8 cellular contexts compared by ENCODE assay signal in genomic region chr3:56753206-56753605, GRCh38. TPM values are rescaled to one million over a fixed set of nuclear protein-coding genes. Genes with fewer than 3 reads are reported as not detected.
DNase-seq lines count a peak whose midpoint lies in the region; ATAC-seq and TF ChIP-seq lines count a peak whose summit lies in the region.

No MANE protein-coding gene starts in this region.

- no peaks in the 10 kb centered on the region for H3K4me1 ChIP-seq in prostate gland (replicated peaks)

- peak; percentile 61 for ATAC-seq in HG02943 (IDR thresholded peaks at IDR 0.05; ENCODE audit: low read depth, unreplicated experiment)

- H3K27ac ChIP-seq in prostate gland = no peak overlapping the region

- POLR2A ChIA-PET in activated CD4-positive, alpha-beta memory T cell treated with anti-CD3 and anti-CD28 coated beads, Interleukin-2, amount 10 ng/mL, durations not matched to agents 7 days and 5 days (lab: Charles Lee) = interaction anchor here (0.6 to 6.0 kb wide), 10 partner anchors 20 to 164 kb away, joined by 3 to 95 read pairs (median 10); partner anchors contain the start of genes ARHGEF3 and TASOR

- H3K36me3 ChIP-seq in prostate gland = no peaks in the 10 kb centered on the region

- H3K9me3 Mint-ChIP-seq in activated CD4-positive, alpha-beta memory T cell treated with anti-CD3 and anti-CD28 coated beads, Interleukin-2, amount 10 ng/mL, durations not matched to agents 7 days and 5 days = peaks cover 10% of the 10 kb centered on the region

- intact Hi-C loops in prostate gland (cut with DNase I) = no loop called here

- no peaks in the 10 kb centered on the region for H3K27me3 ChIP-seq in prostate gland (replicated peaks; ENCODE audit: insufficient read depth)

- DNase-seq in SKM-1 treated with dmso at 0.1 percent for 144 hours (lab: John Stamatoyannopoulos, UW; ENCODE audit: unreplicated experiment) (peak; percentile 21), SKM-1 (lab: John Stamatoyannopoulos, UW; ENCODE audit: unreplicated experiment) (no peak), prostate gland (ENCODE audit: low spot score) (no peak), GOT3 (lab: John Stamatoyannopoulos, UW) (no peak), DMS79 treated with DMSO at 0.1 percent for 48 hours (lab: John Stamatoyannopoulos, UW) (no peak)
- peak; percentile 55 for DNase-seq in activated CD4-positive, alpha-beta memory T cell treated with anti-CD3 and anti-CD28 coated beads, Interleukin-2, amount 10 ng/mL, durations not matched to agents 7 days and 5 days
- DNase-seq in stimulated activated CD8-positive, alpha-beta memory T cell treated with anti-CD3 and anti-CD28 coated beads, Interleukin-12 subunit alpha, Interleukin-12 subunit beta, amount 100 ng/mL, for 1 hour (ENCODE audit: low read depth) = peak; percentile 24

- H3K27ac Mint-ChIP-seq in activated CD4-positive, alpha-beta memory T cell treated with anti-CD3 and anti-CD28 coated beads, Interleukin-2, amount 10 ng/mL, durations not matched to agents 7 days and 5 days = peak overlapping the region; percentile 85

- TF ChIP-seq CTCF in prostate gland (IDR thresholded peaks at IDR 0.05) = no peak

- H3K36me3 Mint-ChIP-seq in activated CD4-positive, alpha-beta memory T cell treated with anti-CD3 and anti-CD28 coated beads, Interleukin-2, amount 10 ng/mL, durations not matched to agents 7 days and 5 days (ENCODE audit: low read depth) = peaks cover 81% of the 10 kb centered on the region

- no peaks in the 10 kb centered on the region for H3K27me3 Mint-ChIP-seq in activated CD4-positive, alpha-beta memory T cell treated with anti-CD3 and anti-CD28 coated beads, Interleukin-2, amount 10 ng/mL, durations not matched to agents 7 days and 5 days

- H3K4me1 Mint-ChIP-seq in activated CD4-positive, alpha-beta memory T cell treated with anti-CD3 and anti-CD28 coated beads, Interleukin-2, amount 10 ng/mL, durations not matched to agents 7 days and 5 days = peaks cover 60% of the 10 kb centered on the region

- TF ChIP-seq POLR2A in prostate gland (IDR thresholded peaks at IDR 0.05) = no peak

- WGBS in prostate gland = 72% methylated on average over 3 of the region's 3 CpGs

- no peak overlapping the region for H3K4me3 ChIP-seq in prostate gland

- peak overlapping the region; percentile 0 for H3K4me3 Mint-ChIP-seq in activated CD4-positive, alpha-beta memory T cell treated with anti-CD3 and anti-CD28 coated beads, Interleukin-2, amount 10 ng/mL, durations not matched to agents 7 days and 5 days

- CTCF ChIA-PET in activated CD4-positive, alpha-beta memory T cell treated with anti-CD3 and anti-CD28 coated beads, Interleukin-2, amount 10 ng/mL, durations not matched to agents 7 days and 5 days (lab: Charles Lee) = interaction anchor here (1.0 to 7.7 kb wide), 5 partner anchors 29 to 243 kb away, joined by 3 to 88 read pairs (median 8); partner anchors contain the start of gene ARHGEF3

- no peaks in the 10 kb centered on the region for H3K9me3 ChIP-seq in prostate gland

RNA-seq across cellular contexts. Expression of gene ARHGEF3, which starts 48.5 kb away (rescaled TPM):
- total RNA-seq in activated CD4-positive, alpha-beta memory T cell treated with anti-CD3 and anti-CD28 coated beads, Interleukin-2, amount 10 ng/mL, durations not matched to agents 7 days and 5 days = 10 to 100 TPM; 71.3 TPM
- 10 to 100 TPM; 21.6 to 59.4 TPM for total RNA-seq in prostate gland

Comparison
In these comparisons a context has a peak if more than half of its experiments do, and no peak if none do; other contexts are left out.
1. DNase-seq: peak in SKM-1 treated with dmso at 0.1 percent for 144 hours (single experiment), activated CD4-positive, alpha-beta memory T cell treated with anti-CD3 and anti-CD28 coated beads, Interleukin-2, amount 10 ng/mL, durations not matched to agents 7 days and 5 days (single experiment) and stimulated activated CD8-positive, alpha-beta memory T cell treated with anti-CD3 and anti-CD28 coated beads, Interleukin-12 subunit alpha, Interleukin-12 subunit beta, amount 100 ng/mL, for 1 hour (single experiment); none in SKM-1 (single experiment), prostate gland (single experiment), GOT3 (single experiment) and DMS79 treated with DMSO at 0.1 percent for 48 hours (single experiment).